Comparison of ENCODE assay signal across 1 cellular context in the genomic region with DNA sequence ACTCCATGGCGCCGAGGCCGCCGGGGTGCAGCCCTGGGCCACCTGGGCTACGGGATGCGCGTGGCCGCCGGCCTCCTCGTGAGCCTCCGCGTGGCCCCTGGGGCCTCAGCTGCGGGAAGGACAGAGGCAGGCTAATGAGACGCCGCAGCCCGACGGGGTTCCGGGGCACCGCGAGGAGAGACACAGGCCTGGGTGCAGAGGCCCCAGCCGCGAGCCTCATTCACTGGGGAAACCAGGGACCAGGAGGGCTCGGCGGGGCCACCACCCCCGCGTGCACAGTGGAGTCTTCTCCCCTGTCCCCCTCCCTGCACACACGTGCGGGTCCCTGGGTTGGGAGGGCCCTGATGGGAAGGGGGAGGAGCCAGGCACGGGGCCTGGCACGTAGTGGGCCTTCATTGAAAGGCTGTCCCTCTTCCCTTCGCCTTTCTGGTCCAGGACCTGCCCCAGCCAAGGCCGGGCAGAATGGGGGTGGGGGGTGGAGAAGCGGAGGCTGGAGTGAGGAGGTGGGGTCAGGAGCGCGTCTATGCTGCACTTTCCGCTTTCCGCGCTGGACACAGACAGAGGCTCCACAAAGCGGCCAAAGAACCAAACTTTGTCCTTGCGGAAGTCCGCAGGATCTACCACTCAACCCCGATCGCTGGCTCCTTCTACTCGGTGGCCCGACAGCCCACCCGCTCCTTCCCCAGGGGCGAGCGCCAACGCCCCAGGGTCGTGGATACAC.
TF ChIP-seq lines count a peak whose summit lies in the region.

No MANE protein-coding gene starts in this region.

TF ChIP-seq in GM23338, 12 proteins besides CTCF, POLR2A, EP300 and RAD21 (continued from another document):
- TF ChIP-seq REST (IDR thresholded peaks at IDR 0.05; ENCODE audit: unreplicated experiment) (no peak), POLR2AphosphoS5 (IDR thresholded peaks at IDR 0.05; ENCODE audit: low read depth) (no peak; the same call in 1 of the 2 replicates), STAT1 (IDR thresholded peaks at IDR 0.05; ENCODE audit: unreplicated experiment) (no peak), JUNB (IDR thresholded peaks at IDR 0.05; ENCODE audit: unreplicated experiment) (no peak), CREB1 (CRISPR knock-in tag; IDR thresholded peaks at IDR 0.05; ENCODE audit: low read depth) (no peak)
